Comparison of ENCODE assay signal across 8 cellular contexts in the genomic region with DNA sequence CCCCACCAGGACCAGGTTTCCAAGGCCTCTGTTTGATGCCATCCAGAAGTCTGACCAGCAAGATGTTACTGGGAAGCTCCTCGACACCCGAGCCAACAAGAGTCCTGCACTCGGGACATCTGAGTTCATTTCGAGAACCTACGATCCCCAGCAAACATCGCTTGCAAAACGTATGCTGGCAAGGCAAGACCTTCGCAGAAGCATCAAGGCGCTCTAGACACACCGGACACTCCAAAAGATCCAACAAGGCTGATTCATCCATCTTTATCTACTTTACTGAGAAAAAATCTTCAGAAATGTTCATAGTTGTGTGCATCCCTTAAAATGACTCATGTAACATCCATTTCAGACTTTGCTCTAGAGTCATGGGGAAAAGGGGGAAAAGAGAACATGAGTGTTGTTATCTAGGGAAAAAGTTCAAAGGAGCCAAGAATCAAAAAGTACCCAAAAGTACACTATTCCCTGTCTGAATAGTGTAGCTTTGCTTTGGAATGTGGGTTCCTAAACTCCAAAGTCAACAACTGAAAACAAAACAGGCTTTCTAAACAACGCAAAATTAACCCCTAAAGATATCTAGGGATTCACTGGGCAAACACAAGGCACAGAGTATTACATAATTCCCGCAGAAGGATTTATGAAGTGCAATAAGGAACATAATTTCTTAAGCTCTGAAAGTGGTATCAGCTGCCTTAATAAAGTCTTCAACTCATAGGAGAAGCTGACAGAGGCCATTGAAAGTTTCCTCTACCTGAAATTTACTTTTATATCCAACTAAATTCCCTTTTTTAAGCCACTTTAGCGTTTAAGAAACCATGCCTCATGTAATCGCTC. TPM values are rescaled to one million over a fixed set of nuclear protein-coding genes. Genes with fewer than 3 reads are reported as not detected.
DNase-seq lines count a peak whose midpoint lies in the region; ATAC-seq, FAIRE-seq and TF ChIP-seq lines count a peak whose summit lies in the region.

No MANE protein-coding gene starts in this region.

- ATAC-seq in GM21786 (IDR thresholded peaks at IDR 0.05; ENCODE audit: unreplicated experiment) (no peak), GM18505 (IDR thresholded peaks at IDR 0.05; ENCODE audit: unreplicated experiment) (no peak)

- DNase-seq in RPMI7951 (ENCODE audit: low read depth) (peak; percentile 75), esophagus squamous epithelium (lab: John Stamatoyannopoulos, UW) (no peak), ovary (no peak), NCI-H128 (lab: John Stamatoyannopoulos, UW; ENCODE audit: unreplicated experiment) (no peak), frontal cortex (ENCODE audit: low spot score in 2 of 2) (no peak)

- H3K4me1 ChIP-seq in esophagus squamous epithelium (peaks cover 0 to 55% (median 15%) of the 10 kb centered on the region in 3 donors), ovary (ENCODE audit: insufficient read depth) (peaks cover 13% of the 10 kb centered on the region)

- no peak for FAIRE-seq in frontal cortex (lab: Jason Lieb, UNC)

- WGBS in esophagus squamous epithelium, 2 donors: 58 to 64% methylated on average over 13 to 14 of the region's 14 CpGs
- WGBS in ovary, 3 donors: 25 to 44% (median 27%) methylated on average over 14 of the region's 14 CpGs

- peaks cover 0 to 6% (median 0%) of the 10 kb centered on the region in 3 donors for H3K36me3 ChIP-seq in esophagus squamous epithelium
- H3K36me3 ChIP-seq in ovary: no peaks in the 10 kb centered on the region

- peaks cover 0 to 11% (median 0%) of the 10 kb centered on the region in 4 donors for H3K27me3 ChIP-seq in esophagus squamous epithelium
- no peaks in the 10 kb centered on the region for H3K27me3 ChIP-seq in ovary

- no peak for TF ChIP-seq EP300 in ovary (IDR thresholded peaks at IDR 0.05)

- TF ChIP-seq POLR2A in esophagus squamous epithelium (IDR thresholded peaks at IDR 0.05) (no peak), ovary (IDR thresholded peaks at IDR 0.05) (no peak), GM18505 (IDR thresholded peaks at IDR 0.05; ENCODE audit: borderline replicate concordance, extremely low read depth, insufficient read depth, insufficient read length) (no peak)

- intact Hi-C loops in esophagus squamous epithelium (cut with DNase I): no loop called here
- intact Hi-C loops in ovary (cut with DNase I): no loop called here

- no peaks in the 10 kb centered on the region for H3K9me3 ChIP-seq in esophagus squamous epithelium
- no peaks in the 10 kb centered on the region for H3K9me3 ChIP-seq in ovary

- TF ChIP-seq CTCF in GM12875 (IDR thresholded peaks at IDR 0.05; ENCODE audit: borderline replicate concordance, insufficient read depth, low read depth, low read length): no peak
- no peak for TF ChIP-seq CTCF in esophagus squamous epithelium (IDR thresholded peaks at IDR 0.05)
- TF ChIP-seq CTCF in ovary (IDR thresholded peaks at IDR 0.05): no peak

- H3K4me3 ChIP-seq in GM12875 (ENCODE audit: low read depth, low read length) (peak overlapping the region; percentile 60), esophagus squamous epithelium (peak overlapping the region; percentile 70 to 94 (median 87)), ovary (peak overlapping the region; percentile 93)

- H3K27ac ChIP-seq in esophagus squamous epithelium (peak overlapping the region in 2 of 4 donors; percentile 89), ovary (peak overlapping the region in 1 of 2 donors; percentile 95)

RNA-seq across cellular contexts. Expression of a gene that starts 1.6 kb away (rescaled TPM):
- 6.3 and 9.4 TPM in 2 replicates for total RNA-seq in RPMI7951 (2014; rRNA removed; shearing (Covaris generic))
- total RNA-seq in esophagus squamous epithelium (1 to 10 TPM; 3.9 to 9.3 (median 5.7) TPM), ovary (10 to 100 TPM; 18.7 to 32.6 (median 22.4) TPM), frontal cortex (13.0 TPM)
- 10 to 100 TPM in 1 of 2 donors, 1 to 10 TPM in 1; 8.2 to 10.0 TPM for polyA plus RNA-seq in ovary
